1 cellular context compared by ENCODE assay signal in the genomic region with DNA sequence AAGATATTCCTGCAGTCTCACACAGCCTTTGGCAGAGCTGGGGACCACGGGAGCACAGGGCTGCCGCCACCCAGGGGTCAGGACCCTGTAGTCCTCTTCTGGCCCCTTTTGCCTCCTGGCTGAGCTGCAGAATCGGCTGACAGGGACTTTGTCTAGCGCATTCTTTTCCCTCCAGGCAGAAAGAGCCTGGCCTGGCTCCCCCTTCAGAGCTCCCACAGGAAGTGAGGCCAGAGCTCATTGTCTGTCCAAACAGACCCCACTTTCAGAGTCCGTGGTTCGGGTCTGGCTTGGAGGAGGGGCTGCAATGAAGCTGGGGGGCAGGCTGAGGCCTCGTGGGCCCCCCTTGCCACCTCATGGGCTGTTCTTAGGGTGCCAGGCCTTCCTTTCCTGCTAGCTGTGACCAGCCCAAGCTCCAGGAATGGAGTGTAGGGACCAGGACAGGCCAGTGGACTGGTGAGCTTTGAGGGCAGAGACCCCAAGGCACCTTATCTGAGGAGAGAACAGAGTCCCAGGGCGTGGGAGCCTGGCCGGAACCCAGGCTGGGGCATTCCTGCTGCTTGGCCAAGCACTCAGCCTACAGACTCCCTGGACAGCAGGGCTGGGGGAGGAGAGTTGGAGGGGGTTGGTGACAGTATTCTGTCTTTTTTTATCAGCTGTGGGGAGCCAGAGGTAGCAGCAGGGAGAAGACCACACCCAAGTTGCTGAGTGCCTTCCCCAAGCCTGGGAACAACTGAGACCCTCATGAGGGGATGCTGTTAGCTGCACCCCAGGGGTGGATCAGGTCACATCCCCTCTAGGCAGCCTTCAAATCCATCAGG.
TF ChIP-seq lines count a peak whose summit lies in the region.

No MANE protein-coding gene starts in this region.

TF ChIP-seq in HepG2, 621 proteins besides CTCF, POLR2A, EP300 and RAD21 (continued from another document and continues in another):
- TF ChIP-seq, protein P1, sequence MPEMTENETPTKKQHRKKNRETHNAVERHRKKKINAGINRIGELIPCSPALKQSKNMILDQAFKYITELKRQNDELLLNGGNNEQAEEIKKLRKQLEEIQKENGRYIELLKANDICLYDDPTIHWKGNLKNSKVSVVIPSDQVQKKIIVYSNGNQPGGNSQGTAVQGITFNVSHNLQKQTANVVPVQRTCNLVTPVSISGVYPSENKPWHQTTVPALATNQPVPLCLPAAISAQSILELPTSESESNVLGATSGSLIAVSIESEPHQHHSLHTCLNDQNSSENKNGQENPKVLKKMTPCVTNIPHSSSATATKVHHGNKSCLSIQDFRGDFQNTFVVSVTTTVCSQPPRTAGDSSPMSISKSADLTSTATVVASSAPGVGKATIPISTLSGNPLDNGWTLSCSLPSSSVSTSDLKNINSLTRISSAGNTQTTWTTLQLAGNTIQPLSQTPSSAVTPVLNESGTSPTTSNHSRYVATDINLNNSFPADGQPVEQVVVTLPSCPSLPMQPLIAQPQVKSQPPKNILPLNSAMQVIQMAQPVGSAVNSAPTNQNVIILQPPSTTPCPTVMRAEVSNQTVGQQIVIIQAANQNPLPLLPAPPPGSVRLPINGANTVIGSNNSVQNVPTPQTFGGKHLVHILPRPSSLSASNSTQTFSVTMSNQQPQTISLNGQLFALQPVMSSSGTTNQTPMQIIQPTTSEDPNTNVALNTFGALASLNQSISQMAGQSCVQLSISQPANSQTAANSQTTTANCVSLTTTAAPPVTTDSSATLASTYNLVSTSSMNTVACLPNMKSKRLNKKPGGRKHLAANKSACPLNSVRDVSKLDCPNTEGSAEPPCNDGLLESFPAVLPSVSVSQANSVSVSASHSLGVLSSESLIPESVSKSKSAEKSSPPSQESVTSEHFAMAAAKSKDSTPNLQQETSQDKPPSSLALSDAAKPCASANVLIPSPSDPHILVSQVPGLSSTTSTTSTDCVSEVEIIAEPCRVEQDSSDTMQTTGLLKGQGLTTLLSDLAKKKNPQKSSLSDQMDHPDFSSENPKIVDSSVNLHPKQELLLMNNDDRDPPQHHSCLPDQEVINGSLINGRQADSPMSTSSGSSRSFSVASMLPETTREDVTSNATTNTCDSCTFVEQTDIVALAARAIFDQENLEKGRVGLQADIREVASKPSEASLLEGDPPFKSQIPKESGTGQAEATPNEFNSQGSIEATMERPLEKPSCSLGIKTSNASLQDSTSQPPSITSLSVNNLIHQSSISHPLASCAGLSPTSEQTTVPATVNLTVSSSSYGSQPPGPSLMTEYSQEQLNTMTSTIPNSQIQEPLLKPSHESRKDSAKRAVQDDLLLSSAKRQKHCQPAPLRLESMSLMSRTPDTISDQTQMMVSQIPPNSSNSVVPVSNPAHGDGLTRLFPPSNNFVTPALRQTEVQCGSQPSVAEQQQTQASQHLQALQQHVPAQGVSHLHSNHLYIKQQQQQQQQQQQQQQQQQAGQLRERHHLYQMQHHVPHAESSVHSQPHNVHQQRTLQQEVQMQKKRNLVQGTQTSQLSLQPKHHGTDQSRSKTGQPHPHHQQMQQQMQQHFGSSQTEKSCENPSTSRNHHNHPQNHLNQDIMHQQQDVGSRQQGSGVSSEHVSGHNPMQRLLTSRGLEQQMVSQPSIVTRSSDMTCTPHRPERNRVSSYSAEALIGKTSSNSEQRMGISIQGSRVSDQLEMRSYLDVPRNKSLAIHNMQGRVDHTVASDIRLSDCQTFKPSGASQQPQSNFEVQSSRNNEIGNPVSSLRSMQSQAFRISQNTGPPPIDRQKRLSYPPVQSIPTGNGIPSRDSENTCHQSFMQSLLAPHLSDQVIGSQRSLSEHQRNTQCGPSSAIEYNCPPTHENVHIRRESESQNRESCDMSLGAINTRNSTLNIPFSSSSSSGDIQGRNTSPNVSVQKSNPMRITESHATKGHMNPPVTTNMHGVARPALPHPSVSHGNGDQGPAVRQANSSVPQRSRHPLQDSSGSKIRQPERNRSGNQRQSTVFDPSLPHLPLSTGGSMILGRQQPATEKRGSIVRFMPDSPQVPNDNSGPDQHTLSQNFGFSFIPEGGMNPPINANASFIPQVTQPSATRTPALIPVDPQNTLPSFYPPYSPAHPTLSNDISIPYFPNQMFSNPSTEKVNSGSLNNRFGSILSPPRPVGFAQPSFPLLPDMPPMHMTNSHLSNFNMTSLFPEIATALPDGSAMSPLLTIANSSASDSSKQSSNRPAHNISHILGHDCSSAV (CRISPR knock-in tag; IDR thresholded peaks at IDR 0.05; ENCODE audit: borderline replicate concordance) = no peak
- TF ChIP-seq IKZF4 (CRISPR knock-in tag; IDR thresholded peaks at IDR 0.05; ENCODE audit: borderline replicate concordance, low read depth, not compliant biosample characterization) (no peak), MAZ (IDR thresholded peaks at IDR 0.05; ENCODE audit: borderline replicate concordance, low read depth, low read length) (no peak), MAZ (CRISPR knock-in tag; IDR thresholded peaks at IDR 0.05; ENCODE audit: low read depth) (0 out of 2 replicates have a peak, but pooled peaks have one; percentile 24), CCDC6 (CRISPR knock-in tag; IDR thresholded peaks at IDR 0.05) (no peak), ZFP62 (CRISPR knock-in tag; IDR thresholded peaks at IDR 0.05) (no peak), HDAC6 (IDR thresholded peaks at IDR 0.05; ENCODE audit: low read depth, low read length) (no peak), FOXA1 (IDR thresholded peaks at IDR 0.05) (no peak), FOXA1 (CRISPR knock-in tag; IDR thresholded peaks at IDR 0.05) (no peak), ZNF350 (CRISPR knock-in tag; IDR thresholded peaks at IDR 0.05; ENCODE audit: borderline replicate concordance, low read depth) (no peak), ZNF180 (CRISPR knock-in tag; IDR thresholded peaks at IDR 0.05; ENCODE audit: borderline replicate concordance, low read depth) (no peak), ASH2L (IDR thresholded peaks at IDR 0.05; ENCODE audit: insufficient read length, low read depth, low read length) (no peak), NCOR1 (IDR thresholded peaks at IDR 0.05; ENCODE audit: borderline replicate concordance, low read length) (no peak), SKI (IDR thresholded peaks at IDR 0.05; ENCODE audit: partially characterized antibody) (no peak), ZSCAN30 (CRISPR knock-in tag; IDR thresholded peaks at IDR 0.05) (no peak), MED13 (CRISPR knock-in tag; IDR thresholded peaks at IDR 0.05) (no peak), SIX1 (CRISPR knock-in tag; IDR thresholded peaks at IDR 0.05; ENCODE audit: borderline replicate concordance) (no peak)
- TF ChIP-seq, protein P2, sequence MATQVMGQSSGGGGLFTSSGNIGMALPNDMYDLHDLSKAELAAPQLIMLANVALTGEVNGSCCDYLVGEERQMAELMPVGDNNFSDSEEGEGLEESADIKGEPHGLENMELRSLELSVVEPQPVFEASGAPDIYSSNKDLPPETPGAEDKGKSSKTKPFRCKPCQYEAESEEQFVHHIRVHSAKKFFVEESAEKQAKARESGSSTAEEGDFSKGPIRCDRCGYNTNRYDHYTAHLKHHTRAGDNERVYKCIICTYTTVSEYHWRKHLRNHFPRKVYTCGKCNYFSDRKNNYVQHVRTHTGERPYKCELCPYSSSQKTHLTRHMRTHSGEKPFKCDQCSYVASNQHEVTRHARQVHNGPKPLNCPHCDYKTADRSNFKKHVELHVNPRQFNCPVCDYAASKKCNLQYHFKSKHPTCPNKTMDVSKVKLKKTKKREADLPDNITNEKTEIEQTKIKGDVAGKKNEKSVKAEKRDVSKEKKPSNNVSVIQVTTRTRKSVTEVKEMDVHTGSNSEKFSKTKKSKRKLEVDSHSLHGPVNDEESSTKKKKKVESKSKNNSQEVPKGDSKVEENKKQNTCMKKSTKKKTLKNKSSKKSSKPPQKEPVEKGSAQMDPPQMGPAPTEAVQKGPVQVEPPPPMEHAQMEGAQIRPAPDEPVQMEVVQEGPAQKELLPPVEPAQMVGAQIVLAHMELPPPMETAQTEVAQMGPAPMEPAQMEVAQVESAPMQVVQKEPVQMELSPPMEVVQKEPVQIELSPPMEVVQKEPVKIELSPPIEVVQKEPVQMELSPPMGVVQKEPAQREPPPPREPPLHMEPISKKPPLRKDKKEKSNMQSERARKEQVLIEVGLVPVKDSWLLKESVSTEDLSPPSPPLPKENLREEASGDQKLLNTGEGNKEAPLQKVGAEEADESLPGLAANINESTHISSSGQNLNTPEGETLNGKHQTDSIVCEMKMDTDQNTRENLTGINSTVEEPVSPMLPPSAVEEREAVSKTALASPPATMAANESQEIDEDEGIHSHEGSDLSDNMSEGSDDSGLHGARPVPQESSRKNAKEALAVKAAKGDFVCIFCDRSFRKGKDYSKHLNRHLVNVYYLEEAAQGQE (IDR thresholded peaks at IDR 0.05; ENCODE audit: borderline replicate concordance in 1 of 2, low read depth in 1 of 2, low read length in 2 of 2) = no peak
- TF ChIP-seq, protein P3, sequence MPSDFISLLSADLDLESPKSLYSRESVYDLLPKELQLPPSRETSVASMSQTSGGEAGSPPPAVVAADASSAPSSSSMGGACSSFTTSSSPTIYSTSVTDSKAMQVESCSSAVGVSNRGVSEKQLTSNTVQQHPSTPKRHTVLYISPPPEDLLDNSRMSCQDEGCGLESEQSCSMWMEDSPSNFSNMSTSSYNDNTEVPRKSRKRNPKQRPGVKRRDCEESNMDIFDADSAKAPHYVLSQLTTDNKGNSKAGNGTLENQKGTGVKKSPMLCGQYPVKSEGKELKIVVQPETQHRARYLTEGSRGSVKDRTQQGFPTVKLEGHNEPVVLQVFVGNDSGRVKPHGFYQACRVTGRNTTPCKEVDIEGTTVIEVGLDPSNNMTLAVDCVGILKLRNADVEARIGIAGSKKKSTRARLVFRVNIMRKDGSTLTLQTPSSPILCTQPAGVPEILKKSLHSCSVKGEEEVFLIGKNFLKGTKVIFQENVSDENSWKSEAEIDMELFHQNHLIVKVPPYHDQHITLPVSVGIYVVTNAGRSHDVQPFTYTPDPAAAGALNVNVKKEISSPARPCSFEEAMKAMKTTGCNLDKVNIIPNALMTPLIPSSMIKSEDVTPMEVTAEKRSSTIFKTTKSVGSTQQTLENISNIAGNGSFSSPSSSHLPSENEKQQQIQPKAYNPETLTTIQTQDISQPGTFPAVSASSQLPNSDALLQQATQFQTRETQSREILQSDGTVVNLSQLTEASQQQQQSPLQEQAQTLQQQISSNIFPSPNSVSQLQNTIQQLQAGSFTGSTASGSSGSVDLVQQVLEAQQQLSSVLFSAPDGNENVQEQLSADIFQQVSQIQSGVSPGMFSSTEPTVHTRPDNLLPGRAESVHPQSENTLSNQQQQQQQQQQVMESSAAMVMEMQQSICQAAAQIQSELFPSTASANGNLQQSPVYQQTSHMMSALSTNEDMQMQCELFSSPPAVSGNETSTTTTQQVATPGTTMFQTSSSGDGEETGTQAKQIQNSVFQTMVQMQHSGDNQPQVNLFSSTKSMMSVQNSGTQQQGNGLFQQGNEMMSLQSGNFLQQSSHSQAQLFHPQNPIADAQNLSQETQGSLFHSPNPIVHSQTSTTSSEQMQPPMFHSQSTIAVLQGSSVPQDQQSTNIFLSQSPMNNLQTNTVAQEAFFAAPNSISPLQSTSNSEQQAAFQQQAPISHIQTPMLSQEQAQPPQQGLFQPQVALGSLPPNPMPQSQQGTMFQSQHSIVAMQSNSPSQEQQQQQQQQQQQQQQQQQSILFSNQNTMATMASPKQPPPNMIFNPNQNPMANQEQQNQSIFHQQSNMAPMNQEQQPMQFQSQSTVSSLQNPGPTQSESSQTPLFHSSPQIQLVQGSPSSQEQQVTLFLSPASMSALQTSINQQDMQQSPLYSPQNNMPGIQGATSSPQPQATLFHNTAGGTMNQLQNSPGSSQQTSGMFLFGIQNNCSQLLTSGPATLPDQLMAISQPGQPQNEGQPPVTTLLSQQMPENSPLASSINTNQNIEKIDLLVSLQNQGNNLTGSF (CRISPR knock-in tag; IDR thresholded peaks at IDR 0.05) = 0 out of 2 replicates have a peak, but pooled peaks have one; percentile 23
- TF ChIP-seq, protein P4, sequence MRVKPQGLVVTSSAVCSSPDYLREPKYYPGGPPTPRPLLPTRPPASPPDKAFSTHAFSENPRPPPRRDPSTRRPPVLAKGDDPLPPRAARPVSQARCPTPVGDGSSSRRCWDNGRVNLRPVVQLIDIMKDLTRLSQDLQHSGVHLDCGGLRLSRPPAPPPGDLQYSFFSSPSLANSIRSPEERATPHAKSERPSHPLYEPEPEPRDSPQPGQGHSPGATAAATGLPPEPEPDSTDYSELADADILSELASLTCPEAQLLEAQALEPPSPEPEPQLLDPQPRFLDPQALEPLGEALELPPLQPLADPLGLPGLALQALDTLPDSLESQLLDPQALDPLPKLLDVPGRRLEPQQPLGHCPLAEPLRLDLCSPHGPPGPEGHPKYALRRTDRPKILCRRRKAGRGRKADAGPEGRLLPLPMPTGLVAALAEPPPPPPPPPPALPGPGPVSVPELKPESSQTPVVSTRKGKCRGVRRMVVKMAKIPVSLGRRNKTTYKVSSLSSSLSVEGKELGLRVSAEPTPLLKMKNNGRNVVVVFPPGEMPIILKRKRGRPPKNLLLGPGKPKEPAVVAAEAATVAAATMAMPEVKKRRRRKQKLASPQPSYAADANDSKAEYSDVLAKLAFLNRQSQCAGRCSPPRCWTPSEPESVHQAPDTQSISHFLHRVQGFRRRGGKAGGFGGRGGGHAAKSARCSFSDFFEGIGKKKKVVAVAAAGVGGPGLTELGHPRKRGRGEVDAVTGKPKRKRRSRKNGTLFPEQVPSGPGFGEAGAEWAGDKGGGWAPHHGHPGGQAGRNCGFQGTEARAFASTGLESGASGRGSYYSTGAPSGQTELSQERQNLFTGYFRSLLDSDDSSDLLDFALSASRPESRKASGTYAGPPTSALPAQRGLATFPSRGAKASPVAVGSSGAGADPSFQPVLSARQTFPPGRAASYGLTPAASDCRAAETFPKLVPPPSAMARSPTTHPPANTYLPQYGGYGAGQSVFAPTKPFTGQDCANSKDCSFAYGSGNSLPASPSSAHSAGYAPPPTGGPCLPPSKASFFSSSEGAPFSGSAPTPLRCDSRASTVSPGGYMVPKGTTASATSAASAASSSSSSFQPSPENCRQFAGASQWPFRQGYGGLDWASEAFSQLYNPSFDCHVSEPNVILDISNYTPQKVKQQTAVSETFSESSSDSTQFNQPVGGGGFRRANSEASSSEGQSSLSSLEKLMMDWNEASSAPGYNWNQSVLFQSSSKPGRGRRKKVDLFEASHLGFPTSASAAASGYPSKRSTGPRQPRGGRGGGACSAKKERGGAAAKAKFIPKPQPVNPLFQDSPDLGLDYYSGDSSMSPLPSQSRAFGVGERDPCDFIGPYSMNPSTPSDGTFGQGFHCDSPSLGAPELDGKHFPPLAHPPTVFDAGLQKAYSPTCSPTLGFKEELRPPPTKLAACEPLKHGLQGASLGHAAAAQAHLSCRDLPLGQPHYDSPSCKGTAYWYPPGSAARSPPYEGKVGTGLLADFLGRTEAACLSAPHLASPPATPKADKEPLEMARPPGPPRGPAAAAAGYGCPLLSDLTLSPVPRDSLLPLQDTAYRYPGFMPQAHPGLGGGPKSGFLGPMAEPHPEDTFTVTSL (CRISPR knock-in tag; IDR thresholded peaks at IDR 0.05; ENCODE audit: borderline replicate concordance) = peak; percentile 52; the same call in 1 of the 2 replicates
- TF ChIP-seq, protein P5, sequence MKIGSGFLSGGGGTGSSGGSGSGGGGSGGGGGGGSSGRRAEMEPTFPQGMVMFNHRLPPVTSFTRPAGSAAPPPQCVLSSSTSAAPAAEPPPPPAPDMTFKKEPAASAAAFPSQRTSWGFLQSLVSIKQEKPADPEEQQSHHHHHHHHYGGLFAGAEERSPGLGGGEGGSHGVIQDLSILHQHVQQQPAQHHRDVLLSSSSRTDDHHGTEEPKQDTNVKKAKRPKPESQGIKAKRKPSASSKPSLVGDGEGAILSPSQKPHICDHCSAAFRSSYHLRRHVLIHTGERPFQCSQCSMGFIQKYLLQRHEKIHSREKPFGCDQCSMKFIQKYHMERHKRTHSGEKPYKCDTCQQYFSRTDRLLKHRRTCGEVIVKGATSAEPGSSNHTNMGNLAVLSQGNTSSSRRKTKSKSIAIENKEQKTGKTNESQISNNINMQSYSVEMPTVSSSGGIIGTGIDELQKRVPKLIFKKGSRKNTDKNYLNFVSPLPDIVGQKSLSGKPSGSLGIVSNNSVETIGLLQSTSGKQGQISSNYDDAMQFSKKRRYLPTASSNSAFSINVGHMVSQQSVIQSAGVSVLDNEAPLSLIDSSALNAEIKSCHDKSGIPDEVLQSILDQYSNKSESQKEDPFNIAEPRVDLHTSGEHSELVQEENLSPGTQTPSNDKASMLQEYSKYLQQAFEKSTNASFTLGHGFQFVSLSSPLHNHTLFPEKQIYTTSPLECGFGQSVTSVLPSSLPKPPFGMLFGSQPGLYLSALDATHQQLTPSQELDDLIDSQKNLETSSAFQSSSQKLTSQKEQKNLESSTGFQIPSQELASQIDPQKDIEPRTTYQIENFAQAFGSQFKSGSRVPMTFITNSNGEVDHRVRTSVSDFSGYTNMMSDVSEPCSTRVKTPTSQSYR (CRISPR knock-in tag; IDR thresholded peaks at IDR 0.05; ENCODE audit: borderline replicate concordance) = no peak
